Comparison of ENCODE assay signal across 2 cellular contexts in the genomic region with DNA sequence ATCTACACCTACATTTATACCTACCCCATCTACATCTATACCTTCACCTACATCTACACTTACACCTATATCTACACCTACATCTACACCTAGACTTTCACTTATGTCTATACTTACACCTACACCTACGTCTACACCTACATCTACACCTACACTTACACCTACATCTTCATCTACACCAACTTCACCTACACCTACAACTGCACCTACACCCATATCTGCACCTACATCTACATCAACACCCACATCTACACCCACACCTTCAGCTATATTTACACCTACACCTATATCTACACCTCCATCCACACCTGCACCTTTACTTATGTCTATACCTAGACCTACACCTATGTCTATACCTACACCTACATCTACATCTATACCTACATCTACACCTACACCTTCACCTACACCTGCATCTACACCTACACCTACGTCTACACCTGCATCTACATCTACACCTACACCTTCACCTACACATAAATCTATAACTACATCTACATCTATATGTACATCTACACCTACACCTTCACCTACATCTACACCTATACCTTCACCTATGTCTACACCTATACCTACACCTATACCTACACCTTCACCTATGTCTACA.
TF ChIP-seq lines count a peak whose summit lies in the region.

No MANE protein-coding gene starts in this region.

TF ChIP-seq in HEK293, 187 proteins besides CTCF, POLR2A, EP300 and RAD21:
- peak; percentile 86 for TF ChIP-seq ZEB2 (tag by site-specific recombination; IDR thresholded peaks at IDR 0.05)
- no peak for TF ChIP-seq ZNF169 (tag by site-specific recombination; IDR thresholded peaks at IDR 0.05)
- no peak for TF ChIP-seq ZNF785 (tag by site-specific recombination; IDR thresholded peaks at IDR 0.05)
- TF ChIP-seq ZFHX2 (tag by site-specific recombination; conservative IDR thresholded peaks at IDR 0.05): peak; percentile 89
- TF ChIP-seq ZNF23 (tag by site-specific recombination; IDR thresholded peaks at IDR 0.05; ENCODE audit: borderline replicate concordance): 0 out of 2 replicates have a peak, but pooled peaks have one; percentile 5
- TF ChIP-seq EGR2 (tag by site-specific recombination; IDR thresholded peaks at IDR 0.05; ENCODE audit: low read depth): peak; percentile 89
- no peak for TF ChIP-seq ZNF677 (tag by site-specific recombination; IDR thresholded peaks at IDR 0.05)

TF ChIP-seq in GM12878, 131 proteins besides CTCF, POLR2A, EP300 and RAD21:
- TF ChIP-seq, protein P1, sequence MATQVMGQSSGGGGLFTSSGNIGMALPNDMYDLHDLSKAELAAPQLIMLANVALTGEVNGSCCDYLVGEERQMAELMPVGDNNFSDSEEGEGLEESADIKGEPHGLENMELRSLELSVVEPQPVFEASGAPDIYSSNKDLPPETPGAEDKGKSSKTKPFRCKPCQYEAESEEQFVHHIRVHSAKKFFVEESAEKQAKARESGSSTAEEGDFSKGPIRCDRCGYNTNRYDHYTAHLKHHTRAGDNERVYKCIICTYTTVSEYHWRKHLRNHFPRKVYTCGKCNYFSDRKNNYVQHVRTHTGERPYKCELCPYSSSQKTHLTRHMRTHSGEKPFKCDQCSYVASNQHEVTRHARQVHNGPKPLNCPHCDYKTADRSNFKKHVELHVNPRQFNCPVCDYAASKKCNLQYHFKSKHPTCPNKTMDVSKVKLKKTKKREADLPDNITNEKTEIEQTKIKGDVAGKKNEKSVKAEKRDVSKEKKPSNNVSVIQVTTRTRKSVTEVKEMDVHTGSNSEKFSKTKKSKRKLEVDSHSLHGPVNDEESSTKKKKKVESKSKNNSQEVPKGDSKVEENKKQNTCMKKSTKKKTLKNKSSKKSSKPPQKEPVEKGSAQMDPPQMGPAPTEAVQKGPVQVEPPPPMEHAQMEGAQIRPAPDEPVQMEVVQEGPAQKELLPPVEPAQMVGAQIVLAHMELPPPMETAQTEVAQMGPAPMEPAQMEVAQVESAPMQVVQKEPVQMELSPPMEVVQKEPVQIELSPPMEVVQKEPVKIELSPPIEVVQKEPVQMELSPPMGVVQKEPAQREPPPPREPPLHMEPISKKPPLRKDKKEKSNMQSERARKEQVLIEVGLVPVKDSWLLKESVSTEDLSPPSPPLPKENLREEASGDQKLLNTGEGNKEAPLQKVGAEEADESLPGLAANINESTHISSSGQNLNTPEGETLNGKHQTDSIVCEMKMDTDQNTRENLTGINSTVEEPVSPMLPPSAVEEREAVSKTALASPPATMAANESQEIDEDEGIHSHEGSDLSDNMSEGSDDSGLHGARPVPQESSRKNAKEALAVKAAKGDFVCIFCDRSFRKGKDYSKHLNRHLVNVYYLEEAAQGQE (IDR thresholded peaks at IDR 0.05; ENCODE audit: low read depth, low read length): no peak
- TF ChIP-seq ZNF217 (IDR thresholded peaks at IDR 0.05): no peak
- TF ChIP-seq ASH2L (IDR thresholded peaks at IDR 0.05; ENCODE audit: borderline replicate concordance, low read depth): no peak
- no peak for TF ChIP-seq BHLHE40 (IDR thresholded peaks at IDR 0.05; ENCODE audit: borderline replicate concordance in 1 of 2, low read depth in 2 of 2, low read length in 1 of 2)
- no peak for TF ChIP-seq IKZF1 (conservative IDR thresholded peaks at IDR 0.05)
- TF ChIP-seq POU2F2 (IDR thresholded peaks at IDR 0.05; ENCODE audit: borderline replicate concordance, low read depth, low read length): no peak
- no peak for TF ChIP-seq KAT2A (conservative IDR thresholded peaks at IDR 0.05; ENCODE audit: control insufficient read depth, low read depth, low read length)
- no peak for TF ChIP-seq CHD1 (IDR thresholded peaks at IDR 0.05; ENCODE audit: low read depth, low read length)
